8 cellular contexts compared by ENCODE assay signal in genomic region chr19:20999731-21000352, GRCh38. TPM values are rescaled to one million over a fixed set of nuclear protein-coding genes. Genes with fewer than 3 reads are reported as not detected.
A peak's percentile ranks its signal among the peaks of the same experiment; 100 is the strongest.
DNase-seq lines count a peak whose midpoint lies in the region; ATAC-seq and TF ChIP-seq lines count a peak whose summit lies in the region.

No MANE protein-coding gene starts in this region.

- H3K18ac ChIP-seq in mesendoderm (ENCODE audit: low read length) = peak overlapping the region; percentile 15

- peak overlapping the region; percentile 84 for H3K4me3 ChIP-seq in endodermal cell (ENCODE audit: low read length)
- peak overlapping the region; percentile 57 for H3K4me3 ChIP-seq in mesendoderm (ENCODE audit: low read length)

- H3K4ac ChIP-seq in mesendoderm (ENCODE audit: low read depth, low read length) = peak overlapping the region; percentile 77

- ATAC-seq in GM18508 (IDR thresholded peaks at IDR 0.05; ENCODE audit: insufficient read depth, unreplicated experiment) (peak; percentile 94), HG03025 (IDR thresholded peaks at IDR 0.05; ENCODE audit: low FRiP score, unreplicated experiment) (peak; percentile 90)

- no peaks in the 10 kb centered on the region for H3K36me3 ChIP-seq in endodermal cell (ENCODE audit: control insufficient read depth, insufficient read depth, low read length)
- H3K36me3 ChIP-seq in mesendoderm (ENCODE audit: control insufficient read depth, insufficient read depth, low read length) = no peaks in the 10 kb centered on the region

- peaks cover 2% of the 10 kb centered on the region for H3K79me2 ChIP-seq in mesendoderm (ENCODE audit: control insufficient read depth, insufficient read depth, low read length)

- 20 to 43% methylated on average over 17 to 29 of the region's 29 CpGs for WGBS in endodermal cell (ENCODE audit: insufficient coverage in 1 of 2, insufficient read length in 1 of 2), 2 experiments
- WGBS in mesendoderm (ENCODE audit: extremely low coverage, insufficient coverage, low lambda C conversion rate) = no CpG with 5 or more reads among the region's 29 CpGs

- H3K4me1 Mint-ChIP-seq in endodermal cell = peaks cover 29% of the 10 kb centered on the region

- no peaks in the 10 kb centered on the region for H3K27me3 Mint-ChIP-seq in endodermal cell (ENCODE audit: insufficient read depth)

- peak overlapping the region; percentile 40 for H3K27ac ChIP-seq in endodermal cell (ENCODE audit: low read depth, low read length)
- H3K27ac ChIP-seq in mesendoderm (ENCODE audit: low read depth, low read length) = no peak overlapping the region

- H3K56ac ChIP-seq in mesendoderm (ENCODE audit: low read length) = peak overlapping the region; percentile 87

- H3K4me1 ChIP-seq in endodermal cell (ENCODE audit: control insufficient read depth, insufficient read depth, low read length) = no peaks in the 10 kb centered on the region
- peaks cover 2% of the 10 kb centered on the region for H3K4me1 ChIP-seq in mesendoderm (ENCODE audit: control insufficient read depth, low read depth, low read length)

- peak overlapping the region; percentile 93 for H3K4me3 Mint-ChIP-seq in endodermal cell

- H3K27me3 ChIP-seq in endodermal cell (ENCODE audit: control insufficient read depth, insufficient read depth, low read length, poor library complexity, severe bottlenecking) = no peaks in the 10 kb centered on the region
- H3K27me3 ChIP-seq in mesendoderm (ENCODE audit: insufficient read depth, low read length, poor library complexity) = no peaks in the 10 kb centered on the region

- H4K8ac ChIP-seq in mesendoderm (ENCODE audit: low read depth, low read length) = no peak overlapping the region

- H2BK15ac ChIP-seq in mesendoderm (replicated peaks; ENCODE audit: low read depth) = no peak overlapping the region

- H2BK5ac ChIP-seq in mesendoderm (ENCODE audit: low read length) = peak overlapping the region; percentile 30

- DNase-seq in NCI-H510A (lab: John Stamatoyannopoulos, UW) (peak; percentile 91), endodermal cell (peak; percentile 97), mesendoderm (peak; percentile 99), NOMO-1 (lab: John Stamatoyannopoulos, UW; ENCODE audit: unreplicated experiment in 2 of 2) (no peak)
- DNase-seq in activated CD8-positive, alpha-beta memory T cell treated with anti-CD3 and anti-CD28 coated beads for 48 hours (ENCODE audit: low read depth in 2 of 3, low spot score in 2 of 3) = peak; percentile 44 to 71 (median 59)
- DNase-seq in stimulated activated CD8-positive, alpha-beta memory T cell treated with anti-CD3 and anti-CD28 coated beads, Interleukin-12 subunit alpha, Interleukin-12 subunit beta, amount 100 ng/mL, for 24 hours (ENCODE audit: extremely low read depth) = peak; percentile 70

- H3K36me3 Mint-ChIP-seq in endodermal cell (ENCODE audit: low read depth) = peaks cover 3% of the 10 kb centered on the region

- peak overlapping the region; percentile 54 for H3K23ac ChIP-seq in mesendoderm (ENCODE audit: low read length)

- H2BK120ac ChIP-seq in mesendoderm (ENCODE audit: low read depth, low read length) = no peak overlapping the region

- H2AK5ac ChIP-seq in mesendoderm (ENCODE audit: low read length) = no peak overlapping the region

- H3K9ac ChIP-seq in endodermal cell (ENCODE audit: extremely low read depth, low read length, poor library complexity, severe bottlenecking) (peak overlapping the region; percentile 71), mesendoderm (ENCODE audit: low read length) (peak overlapping the region; percentile 90)

- peaks cover 10% of the 10 kb centered on the region for H3K9me3 ChIP-seq in endodermal cell (ENCODE audit: control insufficient read depth, low read length)

- peak overlapping the region; percentile 99 for H3K27ac Mint-ChIP-seq in endodermal cell

- H3K4me2 ChIP-seq in mesendoderm (ENCODE audit: low read length) = peak overlapping the region; percentile 31

- no peaks in the 10 kb centered on the region for H3K79me1 ChIP-seq in mesendoderm (ENCODE audit: low read length)

- no peak for TF ChIP-seq CTCF in endodermal cell (conservative IDR thresholded peaks at IDR 0.05)

- H4K5ac ChIP-seq in mesendoderm (ENCODE audit: low read length) = no peak overlapping the region

- H3K9me3 Mint-ChIP-seq in endodermal cell = peaks cover 9% of the 10 kb centered on the region

RNA-seq across cellular contexts. Expression of gene ZNF430, which starts 20.6 kb away (rescaled TPM):
- 10 to 100 TPM; 14.0 to 14.6 TPM for total RNA-seq in endodermal cell
- polyA plus RNA-seq in endodermal cell (2013, experiment 1 of 2) = 7.9 TPM
- 9.2 TPM for polyA plus RNA-seq in endodermal cell (2013, experiment 2 of 2)
- 11.7 TPM for polyA plus RNA-seq in mesendoderm (2013, experiment 1 of 2)
- 13.5 TPM for polyA plus RNA-seq in mesendoderm (2013, experiment 2 of 2)

Comparison
In these comparisons a context has a peak if more than half of its experiments do, and no peak if none do; other contexts are left out.
1. DNase-seq: peak in NCI-H510A (single experiment), activated CD8-positive, alpha-beta memory T cell treated with anti-CD3 and anti-CD28 coated beads for 48 hours (3 of 3), endodermal cell (single experiment), mesendoderm (single experiment) and stimulated activated CD8-positive, alpha-beta memory T cell treated with anti-CD3 and anti-CD28 coated beads, Interleukin-12 subunit alpha, Interleukin-12 subunit beta, amount 100 ng/mL, for 24 hours (single experiment); none in NOMO-1 (0 of 2).